8 cellular contexts compared by ENCODE assay signal in the genomic region with DNA sequence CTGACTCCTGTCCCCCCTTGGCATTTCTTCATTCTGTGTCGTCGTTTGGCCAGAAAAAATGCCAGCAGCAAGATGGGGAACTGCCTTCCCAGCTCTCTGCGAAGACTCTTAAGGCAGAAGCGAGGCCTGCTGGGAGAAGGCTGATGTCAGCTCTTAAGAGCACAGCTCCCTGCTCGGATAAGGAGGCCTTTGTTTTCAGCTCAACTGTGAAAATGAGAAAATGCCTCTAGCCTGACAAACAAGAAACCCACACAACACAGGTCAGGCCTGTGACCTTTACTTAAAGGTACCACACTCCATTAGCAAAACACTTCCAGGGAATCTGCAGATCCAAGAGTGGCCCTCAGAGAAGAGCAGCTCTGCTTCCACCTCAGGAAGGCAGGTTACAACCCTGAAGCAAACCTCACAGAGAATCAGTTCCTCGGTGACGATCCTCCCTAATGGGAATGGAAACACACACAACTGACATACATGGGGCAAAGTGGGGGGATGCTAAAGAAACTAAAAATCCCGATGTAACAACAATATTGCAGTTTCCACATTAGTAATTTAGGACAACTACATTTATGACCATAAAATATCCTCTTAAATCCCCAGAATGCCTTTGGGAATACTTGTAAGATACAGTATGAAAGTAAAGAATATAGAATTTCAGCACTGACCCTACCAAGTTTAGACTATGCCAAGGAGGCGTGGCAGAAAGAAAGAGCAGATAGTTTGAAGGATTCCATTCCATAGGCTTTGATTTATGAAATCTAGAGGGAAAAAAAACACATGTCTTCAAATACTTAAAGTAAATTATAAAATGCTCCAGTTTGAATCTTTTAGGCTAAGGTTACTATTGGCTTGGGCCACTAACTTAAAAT. TPM values are rescaled to one million over a fixed set of nuclear protein-coding genes. Genes with fewer than 3 reads are reported as not detected.
DNase-seq lines count a peak whose midpoint lies in the region; ATAC-seq, FAIRE-seq and TF ChIP-seq lines count a peak whose summit lies in the region.

No MANE protein-coding gene starts in this region.

- peaks cover 10% of the 10 kb centered on the region for H3K9me1 ChIP-seq in keratinocyte (ENCODE audit: control insufficient read depth, extremely low read depth, insufficient read depth, low read length)

- H2AFZ ChIP-seq in keratinocyte (ENCODE audit: control insufficient read depth, low read length): peak overlapping the region; percentile 23
- no peak overlapping the region for H2AFZ ChIP-seq in smooth muscle cell (ENCODE audit: low read depth)

- ATAC-seq in CD8-positive, alpha-beta T cell: no peak

- H3K9ac ChIP-seq in keratinocyte (ENCODE audit: control insufficient read depth, extremely low read depth, insufficient read depth, low read length) (peak overlapping the region; percentile 44), smooth muscle cell (ENCODE audit: low read depth) (peak overlapping the region; percentile 63)

- peak overlapping the region; percentile 71 for H3K4me2 ChIP-seq in keratinocyte (ENCODE audit: control insufficient read depth, extremely low read depth, insufficient read depth, low read depth, low read length)
- H3K4me2 ChIP-seq in smooth muscle cell: peak overlapping the region; percentile 73

- H3K79me2 ChIP-seq in keratinocyte (ENCODE audit: control insufficient read depth, insufficient read depth, low read length) (peaks cover 84% of the 10 kb centered on the region), smooth muscle cell (ENCODE audit: low read depth) (peaks cover 91% of the 10 kb centered on the region)

- no peak overlapping the region for H3K27ac Mint-ChIP-seq in CD8-positive, alpha-beta T cell

- POLR2A ChIA-PET in CD8-positive, alpha-beta T cell (lab: Charles Lee): interaction anchor here (0.9 kb wide), 1 partner anchor 52 kb away, joined by 4 read pairs; a partner anchor contains a TSS

- H4K20me1 ChIP-seq in keratinocyte (ENCODE audit: control insufficient read depth, extremely low read depth, insufficient read depth, low read length) (no peaks in the 10 kb centered on the region), smooth muscle cell (ENCODE audit: low read depth) (peaks cover 80% of the 10 kb centered on the region)

- H3K9me3 ChIP-seq in keratinocyte (ENCODE audit: control insufficient read depth, low read depth, low read length) (no peaks in the 10 kb centered on the region), smooth muscle cell (replicated peaks; ENCODE audit: low read depth) (no peaks in the 10 kb centered on the region)
- no peaks in the 10 kb centered on the region for H3K9me3 ChIP-seq in CD8-positive, alpha-beta T cell (ENCODE audit: low read length)

- no peaks in the 10 kb centered on the region for H3K27me3 Mint-ChIP-seq in CD8-positive, alpha-beta T cell (ENCODE audit: low read depth)

- H3K4me1 ChIP-seq in keratinocyte (ENCODE audit: control insufficient read depth, extremely low read depth, insufficient read depth, low read length) (peaks cover 26% of the 10 kb centered on the region), smooth muscle cell (ENCODE audit: low read depth) (peaks cover 57% of the 10 kb centered on the region)
- no peaks in the 10 kb centered on the region for H3K4me1 ChIP-seq in CD8-positive, alpha-beta T cell (ENCODE audit: insufficient read depth, low read length)

- peak overlapping the region; percentile 87 for H3K27ac ChIP-seq in brain microvascular endothelial cell
- H3K27ac ChIP-seq in keratinocyte (ENCODE audit: control insufficient read depth, insufficient read depth, low read length): peak overlapping the region; percentile 58
- peak overlapping the region; percentile 96 for H3K27ac ChIP-seq in smooth muscle cell (ENCODE audit: low read depth)
- H3K27ac ChIP-seq in CD8-positive, alpha-beta T cell (ENCODE audit: low read depth, low read length): no peak overlapping the region

- peaks cover 59% of the 10 kb centered on the region for H3K4me1 Mint-ChIP-seq in CD8-positive, alpha-beta T cell (ENCODE audit: low read depth)

- TF ChIP-seq CTCF in brain microvascular endothelial cell (IDR thresholded peaks at IDR 0.05; ENCODE audit: low read depth, low read length, missing control alignments) (no peak), keratinocyte (optimal IDR thresholded peaks at IDR 0.05 in 1 of 3, IDR thresholded peaks at IDR 0.05 in 1 of 3, conservative IDR thresholded peaks at IDR 0.05 in 1 of 3; ENCODE audit: extremely low read depth in 1 of 3, insufficient read depth in 2 of 3, low read length in 3 of 3) (no peak), smooth muscle cell (IDR thresholded peaks at IDR 0.05; ENCODE audit: borderline replicate concordance, insufficient read depth, poor library complexity, severe bottlenecking) (no peak)
- TF ChIP-seq CTCF in CD8-positive, alpha-beta T cell (IDR thresholded peaks at IDR 0.05): no peak

- no peak overlapping the region for H3K4me3 Mint-ChIP-seq in CD8-positive, alpha-beta T cell

- 17% methylated on average over 9 of the region's 9 CpGs for WGBS in smooth muscle cell (ENCODE audit: low lambda C conversion rate)

- H3K36me3 Mint-ChIP-seq in CD8-positive, alpha-beta T cell: peaks cover 60% of the 10 kb centered on the region

- H3K4me3 ChIP-seq in brain microvascular endothelial cell (ENCODE audit: low read depth, low read length): no peak overlapping the region
- peak overlapping the region in 1 of 3 experiments; percentile 7 for H3K4me3 ChIP-seq in keratinocyte (ENCODE audit: control insufficient read depth in 2 of 3, extremely low read depth in 1 of 3, insufficient read depth in 2 of 3, low read depth in 1 of 3, low read length in 3 of 3)
- H3K4me3 ChIP-seq in smooth muscle cell: no peak overlapping the region
- no peak overlapping the region for H3K4me3 ChIP-seq in CD8-positive, alpha-beta T cell (ENCODE audit: low read depth, low read length)

- H3K27me3 ChIP-seq in brain microvascular endothelial cell (replicated peaks) (no peaks in the 10 kb centered on the region), keratinocyte (ENCODE audit: control insufficient read depth, extremely low read depth, insufficient read depth, low read length) (no peaks in the 10 kb centered on the region), smooth muscle cell (ENCODE audit: low read depth) (no peaks in the 10 kb centered on the region)
- no peaks in the 10 kb centered on the region for H3K27me3 ChIP-seq in CD8-positive, alpha-beta T cell (ENCODE audit: insufficient read depth, low read length)

- H3K9me3 Mint-ChIP-seq in CD8-positive, alpha-beta T cell: no peaks in the 10 kb centered on the region

- in situ Hi-C loops in brain microvascular endothelial cell (cut with HindIII; ENCODE audit: low pct_ligation_motif_present, low sequenced_read_pairs): no loop called here

- H3K36me3 ChIP-seq in brain microvascular endothelial cell (replicated peaks) (peaks cover 5% of the 10 kb centered on the region), keratinocyte (ENCODE audit: control insufficient read depth in 2 of 2, extremely low read depth in 1 of 2, insufficient read depth in 2 of 2, low read length in 2 of 2) (peaks cover 5 to 9% of the 10 kb centered on the region in 2 experiments), smooth muscle cell (ENCODE audit: low read depth) (no peaks in the 10 kb centered on the region)
- H3K36me3 ChIP-seq in CD8-positive, alpha-beta T cell (ENCODE audit: insufficient read depth, low read length): no peaks in the 10 kb centered on the region

- DNase-seq in LHCN-M2 (ENCODE audit: low read depth) (peak; percentile 80), brain microvascular endothelial cell (peak; percentile 76), keratinocyte (ENCODE audit: low read depth, low spot score) (no peak), smooth muscle cell (lab: John Stamatoyannopoulos, UW; ENCODE audit: unreplicated experiment) (no peak)
- DNase-seq in activated CD8-positive, alpha-beta memory T cell treated with anti-CD3 and anti-CD28 coated beads for 24 hours: no peak
- DNase-seq in activated CD4-positive, alpha-beta T cell treated with anti-CD3 and anti-CD28 coated beads for 1 hour: no peak
- no peak for DNase-seq in stimulated activated CD4-positive, alpha-beta T cell treated with anti-CD3 and anti-CD28 coated beads, Interleukin-12 subunit alpha, Interleukin-12 subunit beta, amount 100 ng/mL, for 4 hours
- no peak for DNase-seq in CD8-positive, alpha-beta T cell

- peaks cover 52% of the 10 kb centered on the region for H3F3A ChIP-seq in smooth muscle cell (ENCODE audit: low read depth)

- CTCF ChIA-PET in CD8-positive, alpha-beta T cell (lab: Charles Lee): no interaction called here

- intact Hi-C loops in CD8-positive, alpha-beta T cell (cut with DNase I, micrococcal nuclease): no loop called here

- dilution Hi-C loops in keratinocyte (cut with MboI; ENCODE audit: extremely low pct_ligation_motif_present, low sequenced_read_pairs): no loop called here

- FAIRE-seq in keratinocyte (lab: Jason Lieb, UNC): peak; percentile 87

RNA-seq across cellular contexts. Expression of a gene that starts 52.1 kb away (rescaled TPM):
- 65.8 and 66.5 TPM in 2 replicates for total RNA-seq in LHCN-M2 (2014; rRNA removed)
- polyA plus RNA-seq in LHCN-M2 (2012): 20.0 TPM
- polyA plus RNA-seq in keratinocyte: 28.5 to 51.6 TPM (median 32.6 TPM) in 3 replicates
- polyA plus RNA-seq in keratinocyte (2011; ENCODE audit: low read depth): 25.2 TPM
- 30.9 and 43.1 TPM in 2 replicates for polyA plus RNA-seq in keratinocyte (2011; cell fraction: cytosol; rRNA removed)
- 46.0 and 73.6 TPM in 2 replicates for polyA plus RNA-seq in keratinocyte (2011; cell fraction: nucleus; rRNA removed)
- 21.2 and 26.3 TPM in 2 replicates for polyA plus RNA-seq in keratinocyte (2012; ENCODE audit: low replicate concordance)
- polyA minus RNA-seq in keratinocyte: 27.6 to 36.2 TPM (median 28.9 TPM) in 3 replicates
- polyA minus RNA-seq in keratinocyte (2011; cell fraction: cytosol; rRNA and poly(A)+ RNA removed): 58.3 TPM
- polyA minus RNA-seq in keratinocyte (2011; cell fraction: nucleus; rRNA and poly(A)+ RNA removed): 37.0 and 50.0 TPM in 2 replicates
- total RNA-seq in smooth muscle cell: 109 and 149 TPM in 2 replicates
- 64.3 and 72.0 TPM in 2 replicates for polyA plus RNA-seq in smooth muscle cell
- 10 to 100 TPM; 13.8 to 14.1 TPM for total RNA-seq in CD8-positive, alpha-beta T cell

Comparison
In these comparisons a context has a peak if more than half of its experiments do, and no peak if none do; other contexts are left out.
1. DNase-seq: peak in LHCN-M2 (single experiment) and brain microvascular endothelial cell (single experiment); none in keratinocyte (single experiment), smooth muscle cell (single experiment), activated CD8-positive, alpha-beta memory T cell treated with anti-CD3 and anti-CD28 coated beads for 24 hours (single experiment), activated CD4-positive, alpha-beta T cell treated with anti-CD3 and anti-CD28 coated beads for 1 hour (single experiment), stimulated activated CD4-positive, alpha-beta T cell treated with anti-CD3 and anti-CD28 coated beads, Interleukin-12 subunit alpha, Interleukin-12 subunit beta, amount 100 ng/mL, for 4 hours (single experiment) and CD8-positive, alpha-beta T cell (0 of 7).